7 cellular contexts compared by ENCODE assay signal in the genomic region with DNA sequence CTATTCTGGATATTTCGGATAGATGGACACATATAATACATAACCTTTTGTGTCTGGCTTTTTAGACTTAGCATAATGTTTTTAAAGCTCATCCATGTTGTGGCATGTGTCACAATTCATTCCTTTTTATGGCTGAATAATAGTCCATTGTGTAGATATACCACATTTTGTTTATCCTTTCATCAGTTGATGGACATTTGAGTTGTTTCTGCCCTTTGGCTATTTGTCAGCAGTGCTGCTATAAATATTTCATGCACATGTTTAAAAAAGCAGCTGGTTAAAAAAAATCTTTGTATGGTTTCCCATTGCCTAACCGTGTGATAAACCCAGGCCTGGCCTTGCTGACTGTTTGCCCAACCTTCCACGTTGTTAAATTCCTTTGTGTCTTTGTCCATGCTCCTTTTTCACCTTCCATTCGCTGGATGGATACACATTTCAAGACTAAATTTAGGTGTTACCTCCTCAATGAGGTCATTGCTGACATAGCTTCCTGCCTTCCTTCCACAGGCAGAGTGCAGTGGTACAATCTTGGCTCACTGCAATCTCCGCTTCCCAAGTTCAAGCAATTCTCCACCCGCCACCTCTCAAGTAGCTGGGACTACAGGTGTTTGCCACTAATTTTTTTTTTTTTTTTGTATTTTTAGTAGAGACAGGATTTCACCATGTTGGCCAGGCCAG. TPM values are rescaled to one million over a fixed set of nuclear protein-coding genes. Genes with fewer than 3 reads are reported as not detected.
"Had no signal": no experiment of that assay in that cellular context is flagged by ENCODE, and none has a peak within 500 bp of the region (broad histone marks: within the 10 kb centered on the region; RNA-seq: fewer than 3 reads in every experiment).

No MANE protein-coding gene starts in this region.

- ATAC-seq: HepG2, K562 had no signal

- DNase-seq: IMR-90, KBM-7, KG1 had no signal

RNA-seq across cellular contexts. Expression of gene GDA, which starts 11.3 kb away (rescaled TPM):
- total RNA-seq: HT1080, IMR-90 had no signal
- polyA plus RNA-seq: IgD-negative memory B cell, IMR-90 had no signal
